In genomic region chr15:89556413-89557262, GRCh38 we compare ENCODE assay signal across 8 cellular contexts.
DNase-seq lines count a peak whose midpoint lies in the region; ATAC-seq lines count a peak whose summit lies in the region.

No MANE protein-coding gene starts in this region.

- in situ Hi-C loops in T47D (cut with HindIII; ENCODE audit: low pct_unique_long_range_greater_than_20kb, low sequenced_read_pairs) = no loop called here

- peak; percentile 49 for DNase-seq in activated gamma-delta T cell treated with Interleukin-2 at 50 U/mL for 16 hours
- no peak for DNase-seq in activated gamma-delta T cell (lab: John Stamatoyannopoulos, UW)
- peak; percentile 48 for DNase-seq in NCI-H1105 (lab: John Stamatoyannopoulos, UW)
- peak; percentile 26 to 82 for DNase-seq in SW 1271 (lab: John Stamatoyannopoulos, UW)
- peak; percentile 51 to 82 for DNase-seq in T47D (ENCODE audit: low read depth in 1 of 2, low spot score in 1 of 2)
- peak; percentile 75 for DNase-seq in iris pigment epithelial cell (ENCODE audit: low read depth)
- DNase-seq in stimulated activated CD4-positive, alpha-beta T cell treated with anti-CD3 and anti-CD28 coated beads, Interleukin-2, amount 100 ng/mL, for 4 hours (ENCODE audit: low read depth) = peak; percentile 24

- ATAC-seq in HG02938 (IDR thresholded peaks at IDR 0.05; ENCODE audit: unreplicated experiment) = no peak
